Comparison of ENCODE assay signal across 15 cellular contexts in genomic region chr19:18053571-18054219, GRCh38. TPM values are rescaled to one million over a fixed set of nuclear protein-coding genes. Genes with fewer than 3 reads are reported as not detected.
DNase-seq lines count a peak whose midpoint lies in the region; ATAC-seq and TF ChIP-seq lines count a peak whose summit lies in the region.
"Had no signal": no experiment of that assay in that cellular context is flagged by ENCODE, and none has a peak within 500 bp of the region (broad histone marks: within the 10 kb centered on the region; RNA-seq: fewer than 3 reads in every experiment).

No MANE protein-coding gene starts in this region.

- H3K9ac ChIP-seq in parathyroid adenoma = no peak overlapping the region

- POLR2A ChIA-PET in Panc1 (lab: Charles Lee) = no interaction called here

- H3K27ac Mint-ChIP-seq in activated T-cell treated with anti-CD3 and anti-CD28 coated beads, Interleukin-2, amount 50 U/mL, for 24 hours = no peak overlapping the region
- H3K27ac Mint-ChIP-seq: endodermal cell had no signal

- H3K27me3 ChIP-seq in Panc1 (ENCODE audit: control insufficient read depth, insufficient read depth, low read length) (no peaks in the 10 kb centered on the region), parathyroid adenoma (ENCODE audit: control insufficient read depth, insufficient read depth, low read length) (no peaks in the 10 kb centered on the region), breast epithelium (no peaks in the 10 kb centered on the region)
- H3K27me3 ChIP-seq: brain microvascular endothelial cell had no signal

- H3K27ac ChIP-seq in Panc1 (ENCODE audit: low read length) (peak overlapping the region; percentile 49; the same call in 1 of the 2 replicates), parathyroid adenoma (peak overlapping the region; percentile 96), breast epithelium (peak overlapping the region in 1 of 2 donors; percentile 11)
- H3K27ac ChIP-seq: brain microvascular endothelial cell, lower lobe of right lung had no signal

- in situ Hi-C loops in Panc1 (cut with HindIII; ENCODE audit: low pct_unique_long_range_greater_than_20kb, low sequenced_read_pairs) = no loop called here

- peak; percentile 43; the same call in 1 of the 2 replicates for ATAC-seq in Panc1
- no peak for ATAC-seq in GM18502 (IDR thresholded peaks at IDR 0.05; ENCODE audit: poor library complexity, unreplicated experiment)
- ATAC-seq: lower lobe of right lung had no signal

- no peak overlapping the region for H2AFZ ChIP-seq in parathyroid adenoma

- H3K4me2 ChIP-seq in parathyroid adenoma (ENCODE audit: low read length) = peak overlapping the region; percentile 17
- H3K4me2 ChIP-seq: smooth muscle cell had no signal

- TF ChIP-seq POLR2A in breast epithelium (IDR thresholded peaks at IDR 0.05) = no peak

- H3K27me3 Mint-ChIP-seq in activated T-cell treated with anti-CD3 and anti-CD28 coated beads, Interleukin-2, amount 50 U/mL, for 24 hours = no peaks in the 10 kb centered on the region

- DNase-seq in GM04503 (ENCODE audit: low read depth) (peak; percentile 61), Panc1 (ENCODE audit: low read depth, low spot score) (no peak), dermis microvascular lymphatic vessel endothelial cell (ENCODE audit: low read depth in 2 of 2) (peak; percentile 45 to 56), breast epithelium (ENCODE audit: low spot score in 2 of 2) (no peak)
- DNase-seq in activated T-cell treated with anti-CD3 and anti-CD28 coated beads, Interleukin-2, amount 50 U/mL, for 24 hours = no peak
- DNase-seq: activated CD4-positive, alpha-beta T cell treated with anti-CD3 and anti-CD28 coated beads, Interleukin-2, amount 50 U/mL, for 1 hour; brain microvascular endothelial cell; endodermal cell; lower lobe of right lung; NCI-H1048; NCI-H2171 treated with DMSO at 0.1 percent for 48 hours; T-helper 1 cell had no signal

- TF ChIP-seq CTCF in Panc1 (IDR thresholded peaks at IDR 0.05) = no peak
- no peak for TF ChIP-seq CTCF in parathyroid adenoma (IDR thresholded peaks at IDR 0.05)
- TF ChIP-seq CTCF in breast epithelium (IDR thresholded peaks at IDR 0.05) = no peak

- H3K4me3 Mint-ChIP-seq in activated T-cell treated with anti-CD3 and anti-CD28 coated beads, Interleukin-2, amount 50 U/mL, for 24 hours = no peak overlapping the region
- H3K4me3 Mint-ChIP-seq: endodermal cell had no signal

- intact Hi-C loops in Panc1 (cut with micrococcal nuclease; ENCODE audit: unreplicated experiment) (no loop called here), breast epithelium (cut with DNase I; ENCODE audit: low total_unique reads) (no loop called here)

- no peaks in the 10 kb centered on the region for H3K36me3 ChIP-seq in Panc1 (ENCODE audit: control insufficient read depth, insufficient read depth, low read length)
- no peaks in the 10 kb centered on the region for H3K36me3 ChIP-seq in parathyroid adenoma (ENCODE audit: control insufficient read depth, insufficient read depth, low read length)
- H3K36me3 ChIP-seq in breast epithelium = no peaks in the 10 kb centered on the region
- H3K36me3 ChIP-seq: brain microvascular endothelial cell, lower lobe of right lung had no signal

- H3K36me3 Mint-ChIP-seq in activated T-cell treated with anti-CD3 and anti-CD28 coated beads, Interleukin-2, amount 50 U/mL, for 24 hours (ENCODE audit: low read depth) = no peaks in the 10 kb centered on the region

- CTCF ChIA-PET in Panc1 (lab: Charles Lee) = interaction anchor here (0.7 kb wide), 1 partner anchor 28 kb away, joined by 9 read pairs; no protein-coding TSS in a partner anchor

- H3K4me1 Mint-ChIP-seq in activated T-cell treated with anti-CD3 and anti-CD28 coated beads, Interleukin-2, amount 50 U/mL, for 24 hours (ENCODE audit: low read depth) = peaks cover 31% of the 10 kb centered on the region
- H3K4me1 Mint-ChIP-seq: endodermal cell had no signal

- H3K4me1 ChIP-seq in Panc1 (ENCODE audit: control insufficient read depth, insufficient read depth, low read length) = 0 out of 2 replicates have a peak, but pooled peaks cover 5% of the 10 kb centered on the region
- peaks cover 23% of the 10 kb centered on the region for H3K4me1 ChIP-seq in parathyroid adenoma
- H3K4me1 ChIP-seq in breast epithelium = peaks cover 0 to 4% of the 10 kb centered on the region in 2 donors

- H3K4me3 ChIP-seq in Panc1 (ENCODE audit: low read depth in 2 of 2, low read length in 2 of 2) = no peak overlapping the region
- no peak overlapping the region for H3K4me3 ChIP-seq in parathyroid adenoma (ENCODE audit: low read depth, low read length)
- no peak overlapping the region for H3K4me3 ChIP-seq in breast epithelium
- H3K4me3 ChIP-seq: lower lobe of right lung, smooth muscle cell had no signal

- H3K9me3 ChIP-seq in Panc1 (ENCODE audit: control insufficient read depth, insufficient read depth, low read depth, low read length) (no peaks in the 10 kb centered on the region), parathyroid adenoma (ENCODE audit: control insufficient read depth, low read length) (no peaks in the 10 kb centered on the region), breast epithelium (no peaks in the 10 kb centered on the region)
- H3K9me3 ChIP-seq: lower lobe of right lung had no signal

- BruUV-seq in Panc1 (replicated peaks; lab: Mats Ljungman, UMichigan) = no TSS peak

- no peaks in the 10 kb centered on the region for H3K79me2 ChIP-seq in parathyroid adenoma

- H3K9me3 Mint-ChIP-seq in activated T-cell treated with anti-CD3 and anti-CD28 coated beads, Interleukin-2, amount 50 U/mL, for 24 hours = no peaks in the 10 kb centered on the region
- H3K9me3 Mint-ChIP-seq: endodermal cell had no signal

RNA-seq across cellular contexts. Expression of gene IL12RB1, which starts 33.0 kb away (rescaled TPM):
- total RNA-seq in Panc1 (2021; ENCODE audit: unreplicated experiment) (0.36 TPM), dermis microvascular lymphatic vessel endothelial cell (0.13 TPM in 2 replicates), breast epithelium (1 to 10 TPM in 2 of 3 donors, under 1 TPM in 1; 0.98 to 2.1 (median 1.6) TPM)
- polyA plus RNA-seq in Panc1 (2012; ENCODE audit: insufficient read length) = 0.10 TPM
- total RNA-seq: endodermal cell, smooth muscle cell had no signal
- polyA plus RNA-seq: smooth muscle cell had no signal

RNA-seq across cellular contexts. Expression of gene MAST3, which starts 43.9 kb away (rescaled TPM):
- total RNA-seq in Panc1 (2021; ENCODE audit: unreplicated experiment) (13.1 TPM), dermis microvascular lymphatic vessel endothelial cell (1.2 and 2.9 TPM in 2 replicates), breast epithelium (1 to 10 TPM; 5.6 to 8.5 (median 6.2) TPM)
- polyA plus RNA-seq in Panc1 (2012; ENCODE audit: insufficient read length) = 12.5 TPM

RNA-seq across cellular contexts. Expression of gene ARRDC2, which starts 45.7 kb away (rescaled TPM):
- total RNA-seq in Panc1 (2021; ENCODE audit: unreplicated experiment) = 21.4 TPM
- polyA plus RNA-seq in Panc1 (2012; ENCODE audit: insufficient read length) = 25.6 TPM
- 41.1 and 108 TPM in 2 replicates for total RNA-seq in dermis microvascular lymphatic vessel endothelial cell
- total RNA-seq in breast epithelium = 10 to 100 TPM; 49.4 to 89.3 (median 53.4) TPM

Comparison
In these comparisons a context has a peak if more than half of its experiments do, and no peak if none do; other contexts are left out.
1. DNase-seq: peak in GM04503 (single experiment) and dermis microvascular lymphatic vessel endothelial cell (2 of 2); none in Panc1 (single experiment), activated T-cell treated with anti-CD3 and anti-CD28 coated beads, Interleukin-2, amount 50 U/mL, for 24 hours (single experiment) and breast epithelium (0 of 2).